In genomic region chr1:55078470-55078869, GRCh38 we compare ENCODE assay signal across 13 cellular contexts. TPM values are rescaled to one million over a fixed set of nuclear protein-coding genes. Genes with fewer than 3 reads are reported as not detected.
"Had no signal": no experiment of that assay in that cellular context is flagged by ENCODE, and none has a peak within 500 bp of the region (broad histone marks: within the 10 kb centered on the region; RNA-seq: fewer than 3 reads in every experiment).

No MANE protein-coding gene starts in this region.

- DNase-seq: activated CD4-positive, alpha-beta T cell treated with anti-CD3 and anti-CD28 coated beads, Interleukin-2, amount 10 ng/mL, durations not matched to agents 7 days and 5 days; activated CD8-positive, alpha-beta memory T cell treated with anti-CD3 and anti-CD28 coated beads for 24 hours; activated naive CD4-positive, alpha-beta T cell treated with anti-CD3 and anti-CD28 coated beads, Interleukin-2, amount 10 ng/mL, durations not matched to agents 7 days and 5 days; cortex of kidney; effector memory CD4-positive, alpha-beta T cell; kidney glomerular epithelial cell; pancreas; stimulated activated CD4-positive, alpha-beta T cell treated with anti-CD3 and anti-CD28 coated beads, Interleukin-4, amount 100 ng/mL, for 24 hours; stimulated activated naive CD8-positive, alpha-beta T cell treated with anti-CD3 and anti-CD28 coated beads, Interleukin-15, amount 100 ng/mL, for 72 hours; T1000 had no signal

- H3K4me3 ChIP-seq: pancreas, thoracic aorta had no signal

- H3K9me3 ChIP-seq: pancreas, thoracic aorta had no signal

- H3K27me3 ChIP-seq: pancreas had no signal

RNA-seq across cellular contexts. Expression of gene PCSK9, which starts 39.1 kb away (rescaled TPM):
- total RNA-seq: activated CD4-positive, alpha-beta T cell treated with anti-CD3 and anti-CD28 coated beads, Interleukin-2, amount 10 ng/mL, durations not matched to agents 7 days and 5 days; activated T-helper 17 cell treated with anti-CD3 and anti-CD28 coated beads, Interleukin-2, amount 50 U/mL, for 72 hours; cardiac septum had no signal
